ENCODE assay signal across 7 cellular contexts in the genomic region with DNA sequence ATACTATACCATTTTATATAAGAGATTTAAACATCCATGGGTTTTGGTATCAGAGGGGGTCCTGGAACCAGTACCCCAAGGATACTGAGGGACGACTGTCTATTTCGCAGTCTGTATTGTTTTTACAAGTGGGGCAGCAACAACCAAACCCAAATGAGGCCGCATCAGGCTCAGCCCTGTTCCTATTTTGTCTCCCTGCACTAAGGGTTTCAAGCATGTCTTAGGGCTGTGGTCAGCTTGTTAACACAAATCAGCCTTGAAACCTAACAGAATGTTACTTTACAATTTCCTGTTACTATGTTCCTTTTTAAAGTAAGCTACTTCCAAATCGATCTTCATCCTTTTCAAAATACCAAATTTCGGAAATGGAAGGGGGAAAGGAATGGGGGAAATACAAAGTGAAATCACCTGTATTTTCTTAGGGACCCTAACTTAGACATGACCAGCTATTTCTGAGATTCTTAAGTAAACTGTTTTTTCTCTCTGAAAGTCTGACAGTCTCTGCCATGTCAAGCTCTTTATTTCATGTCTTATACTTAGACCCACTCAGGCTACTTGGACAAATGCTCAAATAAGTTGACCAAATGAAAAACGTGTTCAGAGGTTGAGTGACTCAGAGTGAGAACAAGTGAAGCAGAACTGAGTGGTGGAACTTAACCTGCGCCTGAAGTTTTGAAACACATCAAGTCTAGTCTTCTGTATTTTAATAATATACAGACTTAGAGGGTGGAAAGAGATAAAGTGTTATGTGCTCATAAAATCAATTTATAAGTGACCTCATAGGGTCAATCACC.
DNase-seq lines count a peak whose midpoint lies in the region; ATAC-seq and TF ChIP-seq lines count a peak whose summit lies in the region.

No MANE protein-coding gene starts in this region.

- H3K4me1 ChIP-seq in left lung, result peaks cover 0 to 38% of the 10 kb centered on the region in 2 donors
- peaks cover 0 to 4% (median 0%) of the 10 kb centered on the region in 3 donors for H3K4me1 ChIP-seq in esophagus squamous epithelium

- no peak for TF ChIP-seq POLR2A in esophagus squamous epithelium (IDR thresholded peaks at IDR 0.05)

- H3K36me3 ChIP-seq in left lung, result no peaks in the 10 kb centered on the region
- peaks cover 16% of the 10 kb centered on the region for H3K36me3 ChIP-seq in WERI-Rb-1
- H3K36me3 ChIP-seq in esophagus squamous epithelium, result peaks cover 0 to 13% (median 0%) of the 10 kb centered on the region in 3 donors

- H3K4me3 ChIP-seq in left lung, result no peak overlapping the region
- H3K4me3 ChIP-seq in WERI-Rb-1 (ENCODE audit: low read depth, low read length), result no peak overlapping the region
- peak overlapping the region in 1 of 4 donors; percentile 44 for H3K4me3 ChIP-seq in esophagus squamous epithelium

- WGBS in esophagus squamous epithelium, 2 donors, result 61 to 68% methylated on average over 7 of the region's 7 CpGs

- peak; percentile 76 for DNase-seq in NAMALWA (ENCODE audit: low spot score)
- no peak for DNase-seq in left lung
- DNase-seq in WERI-Rb-1, result no peak
- no peak for DNase-seq in SW480 (ENCODE audit: low spot score)
- no peak for DNase-seq in esophagus squamous epithelium (lab: John Stamatoyannopoulos, UW)

- H3K9me3 ChIP-seq in left lung (no peaks in the 10 kb centered on the region), WERI-Rb-1 (ENCODE audit: severe bottlenecking) (peaks cover 4% of the 10 kb centered on the region), esophagus squamous epithelium (peaks cover 0 to 5% (median 0%) of the 10 kb centered on the region in 3 donors)

- H3K27me3 ChIP-seq in left lung (no peaks in the 10 kb centered on the region), WERI-Rb-1 (ENCODE audit: insufficient read depth, low read depth, severe bottlenecking) (no peaks in the 10 kb centered on the region), esophagus squamous epithelium (no peaks in the 10 kb centered on the region)

- H3K27ac ChIP-seq in left lung, result peak overlapping the region in 1 of 2 donors; percentile 89
- H3K27ac ChIP-seq in WERI-Rb-1, result no peak overlapping the region
- H3K27ac ChIP-seq in esophagus squamous epithelium, result peak overlapping the region in 2 of 4 donors; percentile 50 to 52

- TF ChIP-seq CTCF in left lung (IDR thresholded peaks at IDR 0.05), result no peak
- no peak for TF ChIP-seq CTCF in WERI-Rb-1 (IDR thresholded peaks at IDR 0.05; ENCODE audit: low read depth, low read length)
- TF ChIP-seq CTCF in esophagus squamous epithelium (IDR thresholded peaks at IDR 0.05), result no peak

- intact Hi-C loops in left lung (cut with DNase I), result no loop called here
- intact Hi-C loops in esophagus squamous epithelium (cut with DNase I), result no loop called here

- ATAC-seq in GM18868 (IDR thresholded peaks at IDR 0.05; ENCODE audit: unreplicated experiment) (peak; percentile 96), HG02588 (IDR thresholded peaks at IDR 0.05; ENCODE audit: unreplicated experiment) (peak; percentile 87), left lung (peak; percentile 46)

Comparison
In these comparisons a context has a peak if more than half of its experiments do, and no peak if none do; other contexts are left out.
1. ATAC-seq: peak in every context shown above with its lines; median percentile 96 in GM18868; 87 in HG02588; 46 in left lung.